In genomic region chr10:13346912-13347234, GRCh38 we compare ENCODE assay signal across 8 cellular contexts. TPM values are rescaled to one million over a fixed set of nuclear protein-coding genes. Genes with fewer than 3 reads are reported as not detected.
DNase-seq lines count a peak whose midpoint lies in the region; ATAC-seq and TF ChIP-seq lines count a peak whose summit lies in the region.

No MANE protein-coding gene starts in this region.

- in situ Hi-C loops in GM13976 (cut with MboI; ENCODE audit: low sequenced_read_pairs, unreplicated experiment) = no loop called here

- peaks cover 51% of the 10 kb centered on the region for H3K4me1 Mint-ChIP-seq in activated T-cell treated with anti-CD3 and anti-CD28 coated beads, Interleukin-2, amount 50 U/mL, for 4 hours (ENCODE audit: low read depth)

- H3K36me3 Mint-ChIP-seq in activated T-cell treated with anti-CD3 and anti-CD28 coated beads, Interleukin-2, amount 50 U/mL, for 4 hours (ENCODE audit: insufficient read depth) = peaks cover 9% of the 10 kb centered on the region

- H3K4me1 ChIP-seq in ascending aorta (peaks cover 0 to 13% of the 10 kb centered on the region in 2 donors), right lobe of liver (peaks cover 0 to 19% (median 3%) of the 10 kb centered on the region in 4 donors), tibial artery (peaks cover 0 to 37% (median 19%) of the 10 kb centered on the region in 4 donors)

- DNase-seq in activated T-cell treated with anti-CD3 and anti-CD28 coated beads, Interleukin-2, amount 50 U/mL, for 4 hours = no peak
- DNase-seq in activated T-cell treated with anti-CD3 and anti-CD28 coated beads, Interleukin-2, amount 50 U/mL, for 1 hour = no peak
- no peak for DNase-seq in ascending aorta (ENCODE audit: low spot score in 2 of 2)
- DNase-seq in right lobe of liver = no peak
- DNase-seq in tibial artery = no peak
- no peak for DNase-seq in GM13976 (ENCODE audit: low spot score)
- no peak for DNase-seq in A172 (ENCODE audit: low spot score)

- H3K27me3 Mint-ChIP-seq in activated T-cell treated with anti-CD3 and anti-CD28 coated beads, Interleukin-2, amount 50 U/mL, for 4 hours (ENCODE audit: low read depth) = no peaks in the 10 kb centered on the region

- intact Hi-C loops in ascending aorta (cut with DNase I) (loop anchor here (1.0 to 5.0 kb wide), 5 partner anchors 47 to 1735 kb away; partner anchors contain the start of genes BEND7, MCM10, OPTN and PHYH), right lobe of liver (cut with DNase I) (no loop called here), tibial artery (cut with DNase I; ENCODE audit: low total_unique reads) (no loop called here)

- H3K9me3 ChIP-seq in ascending aorta = no peaks in the 10 kb centered on the region
- H3K9me3 ChIP-seq in right lobe of liver = no peaks in the 10 kb centered on the region
- no peaks in the 10 kb centered on the region for H3K9me3 ChIP-seq in tibial artery

- H3K4me3 ChIP-seq in ascending aorta = peak overlapping the region; percentile 90 to 93
- peak overlapping the region; percentile 54 to 76 (median 69) for H3K4me3 ChIP-seq in right lobe of liver
- peak overlapping the region; percentile 76 to 92 for H3K4me3 ChIP-seq in tibial artery

- no peak for ATAC-seq in activated T-cell treated with anti-CD3 and anti-CD28 coated beads, Interleukin-2, amount 50 U/mL, for 4 hours
- ATAC-seq in right lobe of liver = no peak
- ATAC-seq in GM21423 (IDR thresholded peaks at IDR 0.05; ENCODE audit: unreplicated experiment) = no peak

- H3K27me3 ChIP-seq in ascending aorta = no peaks in the 10 kb centered on the region
- no peaks in the 10 kb centered on the region for H3K27me3 ChIP-seq in right lobe of liver
- H3K27me3 ChIP-seq in tibial artery = peaks cover 0 to 5% of the 10 kb centered on the region in 2 donors

- H3K27ac ChIP-seq in ascending aorta (peak overlapping the region; percentile 93 to 96), right lobe of liver (peak overlapping the region; percentile 83 to 95 (median 88)), tibial artery (peak overlapping the region; percentile 89 to 95)

- WGBS in right lobe of liver (ENCODE audit: insufficient coverage, low coverage, low lambda C conversion rate, missing lambda C conversion rate) = 0% methylated on average over 11 of the region's 11 CpGs

- peak overlapping the region; percentile 83 for H3K4me3 Mint-ChIP-seq in activated T-cell treated with anti-CD3 and anti-CD28 coated beads, Interleukin-2, amount 50 U/mL, for 4 hours

- no peaks in the 10 kb centered on the region for H3K9me3 Mint-ChIP-seq in activated T-cell treated with anti-CD3 and anti-CD28 coated beads, Interleukin-2, amount 50 U/mL, for 4 hours

- TF ChIP-seq CTCF in ascending aorta (IDR thresholded peaks at IDR 0.05) (no peak), right lobe of liver (IDR thresholded peaks at IDR 0.05) (no peak), tibial artery (IDR thresholded peaks at IDR 0.05) (no peak), GM13976 (IDR thresholded peaks at IDR 0.05; ENCODE audit: borderline replicate concordance, control extremely low read depth, extremely low read depth, insufficient read depth, missing control alignments) (no peak)

- TF ChIP-seq POLR2A in right lobe of liver (IDR thresholded peaks at IDR 0.05) = no peak

- H3K36me3 ChIP-seq in ascending aorta (no peaks in the 10 kb centered on the region), right lobe of liver (no peaks in the 10 kb centered on the region), tibial artery (no peaks in the 10 kb centered on the region)

RNA-seq across cellular contexts. Expression of gene SEPHS1, which starts 1.2 kb away (rescaled TPM):
- total RNA-seq in activated T-cell treated with anti-CD3 and anti-CD28 coated beads, Interleukin-2, amount 50 U/mL, for 4 hours = 10 to 100 TPM; 43.4 to 56.2 (median 48.5) TPM
- total RNA-seq in ascending aorta (20.3 TPM), right lobe of liver (10 to 100 TPM; 25.4 to 32.1 (median 29.3) TPM)
- 58.6 and 80.2 TPM in 2 replicates for total RNA-seq in A172 (2014; rRNA removed; shearing (Covaris generic))

RNA-seq across cellular contexts. Expression of gene PHYH, which starts 47.0 kb away (rescaled TPM):
- total RNA-seq in activated T-cell treated with anti-CD3 and anti-CD28 coated beads, Interleukin-2, amount 50 U/mL, for 4 hours = 1 to 10 TPM; 5.9 to 7.5 (median 6.0) TPM
- total RNA-seq in ascending aorta (22.0 TPM), right lobe of liver (100 to 1,000 TPM in 5 of 6 experiments, 10 to 100 TPM in 1; 76.8 to 204 (median 141) TPM)
- total RNA-seq in A172 (2014; rRNA removed; shearing (Covaris generic)) = 26.9 and 33.6 TPM in 2 replicates
